Comparison of ENCODE assay signal across 1 cellular context in the genomic region with DNA sequence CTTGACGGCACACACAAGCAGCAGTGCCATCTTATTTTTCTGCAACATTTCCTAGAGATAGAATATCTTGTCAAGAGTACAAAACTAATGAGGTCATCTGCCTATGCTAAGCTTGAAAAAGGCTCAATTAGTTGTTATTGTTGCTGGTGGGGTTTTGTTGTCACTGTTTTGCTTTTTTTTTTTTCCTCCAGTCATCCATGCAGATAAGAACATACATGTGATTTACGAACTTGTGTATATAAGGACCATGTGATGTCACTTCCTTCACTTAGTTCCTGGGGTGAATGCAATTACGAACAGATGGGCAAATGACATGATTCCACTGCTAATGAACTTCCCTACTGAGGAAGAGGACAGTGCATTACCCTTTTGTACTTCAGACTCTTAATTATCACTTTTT.
TF ChIP-seq lines count a peak whose summit lies in the region.

No MANE protein-coding gene starts in this region.

TF ChIP-seq in IMR-90, 13 proteins besides CTCF, POLR2A, EP300 and RAD21:
- TF ChIP-seq SMC3 (IDR thresholded peaks at IDR 0.05; ENCODE audit: low read depth, low read length) (no peak), MAFK (IDR thresholded peaks at IDR 0.05; ENCODE audit: low read depth, low read length) (no peak), CEBPB (IDR thresholded peaks at IDR 0.05; ENCODE audit: low read depth, low read length) (no peak), RFX5 (IDR thresholded peaks at IDR 0.05; ENCODE audit: low read depth, low read length) (no peak), USF2 (IDR thresholded peaks at IDR 0.05; ENCODE audit: low read depth, low read length) (no peak)
